In genomic region chr1:50077273-50077672, GRCh38 we compare ENCODE assay signal across 28 cellular contexts. TPM values are rescaled to one million over a fixed set of nuclear protein-coding genes. Genes with fewer than 3 reads are reported as not detected.
"Had no signal": no experiment of that assay in that cellular context is flagged by ENCODE, and none has a peak within 500 bp of the region (broad histone marks: within the 10 kb centered on the region; RNA-seq: fewer than 3 reads in every experiment).

No MANE protein-coding gene starts in this region.

- DNase-seq: stimulated activated CD4-positive, alpha-beta T cell treated with anti-CD3 and anti-CD28 coated beads, Interleukin-2, amount 100 ng/mL, for 48 hours; stimulated activated CD4-positive, alpha-beta T cell treated with anti-CD3 and anti-CD28 coated beads, Interleukin-4, amount 100 ng/mL, for 1 hour; stimulated activated CD4-positive, alpha-beta T cell treated with anti-CD3 and anti-CD28 coated beads, Interleukin-4, amount 100 ng/mL, for 24 hours; stimulated activated CD4-positive, alpha-beta T cell treated with anti-CD3 and anti-CD28 coated beads, Interleukin-4, amount 100 ng/mL, for 4 hours; stimulated activated CD8-positive, alpha-beta memory T cell treated with anti-CD3 and anti-CD28 coated beads, Interleukin-4, amount 100 ng/mL, for 48 hours; stimulated activated naive B cell treated with anti-CD40 and anti-IgM and Interleukin-4, amounts not matched to agents 10 μg/mL and 1 μg/mL and 100 μg/mL, for 72 hours; stimulated activated naive CD4-positive, alpha-beta T cell; stimulated activated naive CD4-positive, alpha-beta T cell treated with Interleukin-2 at 50 U/mL for 16 hours; stimulated activated naive CD8-positive, alpha-beta T cell treated with anti-CD3 and anti-CD28 coated beads, Interleukin-15, amount 100 ng/mL, for 72 hours; stimulated activated naive CD8-positive, alpha-beta T cell treated with anti-CD3 and anti-CD28 coated beads, Interleukin-15, Interleukin-2, amounts not matched to agents 100 U/mL and 50 U/mL, for 24 hours; stomach; substantia nigra; testis; thyroid gland; tibial artery; transverse colon; trophoblast cell; upper lobe of left lung; upper lobe of right lung; uterus had no signal

- H3K27ac ChIP-seq: stomach, suprapubic skin, testis, thoracic aorta, thyroid gland, tibial artery, tibial nerve, transverse colon, upper lobe of left lung, upper lobe of right lung, uterus, vagina had no signal

- H3K4me3 ChIP-seq: stomach, suprapubic skin, testis, thoracic aorta, thyroid gland, tibial artery, tibial nerve, transverse colon, upper lobe of left lung, upper lobe of right lung, uterus, vagina had no signal

- FAIRE-seq: urothelium cell line had no signal

- H3K9me3 ChIP-seq: stomach, suprapubic skin, testis, thoracic aorta, thyroid gland, tibial artery, tibial nerve, transverse colon, upper lobe of left lung, upper lobe of right lung, uterus, vagina had no signal

- H3K36me3 ChIP-seq: stomach, suprapubic skin, thoracic aorta, thyroid gland, tibial artery, tibial nerve, transverse colon, upper lobe of left lung, upper lobe of right lung, uterus, vagina had no signal

- ATAC-seq: stimulated activated effector memory CD8-positive, alpha-beta T cell treated with anti-CD3 and anti-CD28 coated beads, Interleukin-12 subunit alpha, Interleukin-12 subunit beta, amount 100 ng/mL, for 72 hours; stimulated activated memory B cell treated with anti-CD40 and anti-IgM and Interleukin-4, amounts not matched to agents 10 μg/mL and 1 μg/mL and 100 μg/mL, for 72 hours; stimulated activated naive B cell treated with anti-CD40 and anti-IgM and Interleukin-4, amounts not matched to agents 10 μg/mL and 1 μg/mL and 100 μg/mL, for 72 hours; stimulated activated naive CD8-positive, alpha-beta T cell treated with anti-CD3 and anti-CD28 coated beads, Interleukin-15, amount 100 ng/mL, for 72 hours; stimulated activated naive CD8-positive, alpha-beta T cell treated with anti-CD3 and anti-CD28 coated beads, Interleukin-15, Interleukin-2, amounts not matched to agents 100 U/mL and 50 U/mL, for 24 hours; upper lobe of right lung had no signal

- H3K4me1 ChIP-seq: stomach, suprapubic skin, testis, thyroid gland, tibial artery, tibial nerve, transverse colon, upper lobe of left lung, upper lobe of right lung, uterus, vagina had no signal

- H3K27me3 ChIP-seq: stomach, suprapubic skin, testis, thyroid gland, tibial artery, tibial nerve, transverse colon, upper lobe of left lung, upper lobe of right lung, uterus, vagina had no signal

RNA-seq across cellular contexts. Expression of gene ELAVL4, which starts 31.4 kb away (rescaled TPM):
- total RNA-seq: thyroid gland, tibial nerve, ureter had no signal

RNA-seq across cellular contexts. Expression of gene AGBL4, which starts 53.5 kb away (rescaled TPM):
- total RNA-seq: thoracic aorta, upper lobe of right lung, vagina had no signal
- polyA plus RNA-seq: stomach had no signal
